Comparison of ENCODE assay signal across 10 cellular contexts in the genomic region with DNA sequence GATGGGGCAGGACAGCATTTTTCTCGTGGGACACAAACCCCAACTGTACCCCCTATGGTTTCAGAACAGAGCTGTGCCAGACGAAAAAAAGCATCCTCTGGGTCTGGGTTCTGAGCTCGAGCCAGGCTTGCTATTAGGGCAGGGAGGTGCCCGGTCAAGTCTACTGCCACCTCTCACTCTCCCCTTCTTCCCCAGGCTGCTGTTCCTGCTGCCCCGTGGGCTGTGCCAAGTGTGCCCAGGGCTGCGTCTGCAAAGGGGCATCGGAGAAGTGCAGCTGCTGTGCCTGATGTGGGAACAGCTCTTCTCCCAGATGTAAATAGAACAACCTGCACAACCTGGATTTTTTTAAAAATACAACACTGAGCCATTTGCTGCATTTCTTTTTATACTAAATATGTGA. TPM values are rescaled to one million over a fixed set of nuclear protein-coding genes. Genes with fewer than 3 reads are reported as not detected.
DNase-seq lines count a peak whose midpoint lies in the region; ATAC-seq and TF ChIP-seq lines count a peak whose summit lies in the region.
"Had no signal": no experiment of that assay in that cellular context is flagged by ENCODE, and none has a peak within 500 bp of the region (broad histone marks: within the 10 kb centered on the region; RNA-seq: fewer than 3 reads in every experiment).

No MANE protein-coding gene starts in this region.

- H3K4me1 Mint-ChIP-seq in activated T-cell treated with anti-CD3 and anti-CD28 coated beads, Interleukin-2, amount 50 U/mL, for 4 hours (ENCODE audit: low read depth), result peaks cover 10% of the 10 kb centered on the region
- peaks cover 34% of the 10 kb centered on the region for H3K4me1 Mint-ChIP-seq in chondrocyte (ENCODE audit: low read depth)

- 16 to 18% methylated on average over 7 of the region's 7 CpGs for WGBS in lower leg skin, 2 donors
- WGBS in tibial nerve, 2 donors, result 53 to 57% methylated on average over 7 of the region's 7 CpGs

- intact Hi-C loops in lower leg skin (cut with DNase I; ENCODE audit: low total_unique reads), result no loop called here

- H3K27ac ChIP-seq in tibial nerve, result peak overlapping the region; percentile 72 to 96 (median 90)

- no peaks in the 10 kb centered on the region for H3K27me3 ChIP-seq in tibial nerve

- no peaks in the 10 kb centered on the region for H3K9me3 Mint-ChIP-seq in activated T-cell treated with anti-CD3 and anti-CD28 coated beads, Interleukin-2, amount 50 U/mL, for 4 hours
- H3K9me3 Mint-ChIP-seq in chondrocyte (ENCODE audit: low read depth), result no peaks in the 10 kb centered on the region

- peak overlapping the region; percentile 87 for H3K27ac Mint-ChIP-seq in chondrocyte (ENCODE audit: unreplicated experiment)

- peak overlapping the region; percentile 85 for H3K4me3 Mint-ChIP-seq in activated T-cell treated with anti-CD3 and anti-CD28 coated beads, Interleukin-2, amount 50 U/mL, for 4 hours
- H3K4me3 Mint-ChIP-seq in chondrocyte (ENCODE audit: unreplicated experiment), result peak overlapping the region; percentile 76

- no peak for DNase-seq in activated T-cell treated with anti-CD3 and anti-CD28 coated beads, Interleukin-2, amount 50 U/mL, for 4 hours
- no peak for DNase-seq in activated T-cell treated with anti-CD3 and anti-CD28 coated beads, Interleukin-2, amount 50 U/mL, for 48 hours
- no peak for DNase-seq in chondrocyte (ENCODE audit: low spot score)
- no peak for DNase-seq in lower leg skin (ENCODE audit: low spot score in 2 of 2)
- no peak for DNase-seq in tibial nerve (ENCODE audit: low spot score in 2 of 2)
- DNase-seq in activated naive CD4-positive, alpha-beta T cell (lab: John Stamatoyannopoulos, UW), result no peak
- no peak for DNase-seq in NCI-H2196 (lab: John Stamatoyannopoulos, UW; ENCODE audit: unreplicated experiment)
- DNase-seq: NCI-H1694, SHP77 treated with DMSO at 0.1 percent for 48 hours had no signal

- no peak for ATAC-seq in activated T-cell treated with anti-CD3 and anti-CD28 coated beads, Interleukin-2, amount 50 U/mL, for 4 hours
- ATAC-seq in GM21529 (IDR thresholded peaks at IDR 0.05; ENCODE audit: unreplicated experiment), result no peak

- TF ChIP-seq EP300 in tibial nerve (IDR thresholded peaks at IDR 0.05), result no peak

- H3K36me3 Mint-ChIP-seq in activated T-cell treated with anti-CD3 and anti-CD28 coated beads, Interleukin-2, amount 50 U/mL, for 4 hours (ENCODE audit: insufficient read depth), result no peaks in the 10 kb centered on the region
- H3K36me3 Mint-ChIP-seq in chondrocyte (ENCODE audit: low read depth), result no peaks in the 10 kb centered on the region

- peaks cover 0 to 38% (median 9%) of the 10 kb centered on the region in 4 donors for H3K4me1 ChIP-seq in tibial nerve

- peaks cover 32% of the 10 kb centered on the region for H3K27me3 Mint-ChIP-seq in activated T-cell treated with anti-CD3 and anti-CD28 coated beads, Interleukin-2, amount 50 U/mL, for 4 hours (ENCODE audit: low read depth)
- peaks cover under 1% of the 10 kb centered on the region for H3K27me3 Mint-ChIP-seq in chondrocyte (ENCODE audit: low read depth)

- TF ChIP-seq CTCF in chondrocyte (IDR thresholded peaks at IDR 0.05) (no peak), lower leg skin (IDR thresholded peaks at IDR 0.05) (no peak), tibial nerve (IDR thresholded peaks at IDR 0.05) (no peak)

- H3K4me3 ChIP-seq in lower leg skin (ENCODE audit: low read depth, poor library complexity, severe bottlenecking) (peak overlapping the region; percentile 39), tibial nerve (peak overlapping the region; percentile 48 to 70 (median 66))

- H3K9me3 ChIP-seq in tibial nerve, result no peaks in the 10 kb centered on the region

- TF ChIP-seq POLR2A in lower leg skin (IDR thresholded peaks at IDR 0.05) (no peak), tibial nerve (IDR thresholded peaks at IDR 0.05) (no peak)

- H3K36me3 ChIP-seq in tibial nerve, result no peaks in the 10 kb centered on the region

RNA-seq across cellular contexts. Expression of gene MT1E, which starts 1.1 kb away (rescaled TPM):
- 100 to 1,000 TPM in 1 of 3 donors, 10 to 100 TPM in 2; 49.1 to 122 (median 71.4) TPM for total RNA-seq in activated T-cell treated with anti-CD3 and anti-CD28 coated beads, Interleukin-2, amount 50 U/mL, for 4 hours
- total RNA-seq in chondrocyte (23.2 to 35.8 TPM (median 31.4 TPM) in 3 replicates), lower leg skin (100 to 1,000 TPM; 140 to 437 (median 224) TPM), tibial nerve (1,000 to 10,000 TPM in 1 of 4 donors, 100 to 1,000 TPM in 3; 229 to 1,068 (median 290) TPM)

RNA-seq across cellular contexts. Expression of gene MT1M, which starts 5.8 kb away (rescaled TPM):
- total RNA-seq in activated T-cell treated with anti-CD3 and anti-CD28 coated beads, Interleukin-2, amount 50 U/mL, for 4 hours, result under 1 TPM in 1 of 3 donors, not detected in 2; 0.48 TPM
- total RNA-seq in chondrocyte, result 0.35 to 0.59 TPM in 2 of 3 replicates, not detected in the other
- 10 to 100 TPM; 14.1 to 29.7 (median 17.1) TPM for total RNA-seq in lower leg skin
- total RNA-seq in tibial nerve, result 100 to 1,000 TPM in 1 of 4 donors, 10 to 100 TPM in 3; 38.5 to 103 (median 53.2) TPM

RNA-seq across cellular contexts. Expression of gene MT1A, which starts 11.8 kb away (rescaled TPM):
- not detected for total RNA-seq in activated T-cell treated with anti-CD3 and anti-CD28 coated beads, Interleukin-2, amount 50 U/mL, for 4 hours
- total RNA-seq in chondrocyte, result 1.1 TPM in 1 of 3 replicates, not detected in the others
- 10 to 100 TPM in 2 of 4 donors, 1 to 10 TPM in 2; 3.7 to 23.3 (median 11.2) TPM for total RNA-seq in lower leg skin
- 100 to 1,000 TPM in 1 of 4 donors, 10 to 100 TPM in 2, not detected in 1; 18.8 to 365 (median 93.3) TPM for total RNA-seq in tibial nerve

RNA-seq across cellular contexts. Expression of gene MT2A, which starts 18.3 kb away (rescaled TPM):
- total RNA-seq in activated T-cell treated with anti-CD3 and anti-CD28 coated beads, Interleukin-2, amount 50 U/mL, for 4 hours, result 100 to 1,000 TPM; 186 to 438 (median 301) TPM
- total RNA-seq in chondrocyte (160 to 407 TPM (median 183 TPM) in 3 replicates), lower leg skin (100 to 1,000 TPM in 3 of 4 donors, 10 to 100 TPM in 1; 35.8 to 190 (median 135) TPM), tibial nerve (100 to 1,000 TPM; 154 to 612 (median 354) TPM)

RNA-seq across cellular contexts. Expression of gene MT1B, which starts 25.0 kb away (rescaled TPM):
- not detected for total RNA-seq in activated T-cell treated with anti-CD3 and anti-CD28 coated beads, Interleukin-2, amount 50 U/mL, for 4 hours
- total RNA-seq in chondrocyte, result not detected in 3 replicates
- total RNA-seq in lower leg skin, result not detected
- total RNA-seq in tibial nerve, result not detected
